Comparison of ENCODE assay signal across 17 cellular contexts in genomic region chr10:97766996-97767924, GRCh38. TPM values are rescaled to one million over a fixed set of nuclear protein-coding genes. Genes with fewer than 3 reads are reported as not detected.
DNase-seq lines count a peak whose midpoint lies in the region; FAIRE-seq and TF ChIP-seq lines count a peak whose summit lies in the region.
"Had no signal": no experiment of that assay in that cellular context is flagged by ENCODE, and none has a peak within 500 bp of the region (broad histone marks: within the 10 kb centered on the region; RNA-seq: fewer than 3 reads in every experiment).

No MANE protein-coding gene starts in this region.

- H3K9me3 ChIP-seq in astrocyte (ENCODE audit: insufficient read depth, low read depth, low read length) (no peaks in the 10 kb centered on the region), osteoblast (ENCODE audit: low read depth, low read length) (no peaks in the 10 kb centered on the region)
- H3K9me3 ChIP-seq: BLaER1 treated with 17β-estradiol and CSF1 and Interleukin-3, amounts not matched to agents 10 nM and 100 nM had no signal

- H3K4me2 ChIP-seq in astrocyte (ENCODE audit: low read length) (no peak overlapping the region), osteoblast (ENCODE audit: insufficient read depth, low read length) (no peak overlapping the region)
- H3K4me2 ChIP-seq: BLaER1 treated with 17β-estradiol and CSF1 and Interleukin-3, amounts not matched to agents 10 nM and 100 nM had no signal

- H3K4me1 Mint-ChIP-seq in astrocyte (ENCODE audit: low read depth, unreplicated experiment) (peaks cover 19% of the 10 kb centered on the region), CD14-positive monocyte (peaks cover 29% of the 10 kb centered on the region)

- H3K36me3 ChIP-seq in astrocyte (ENCODE audit: insufficient read depth, low read length) (no peaks in the 10 kb centered on the region), osteoblast (ENCODE audit: insufficient read depth, low read length) (peaks cover under 1% of the 10 kb centered on the region)

- no peak overlapping the region for H3K9ac ChIP-seq in astrocyte (ENCODE audit: low read length)
- H3K9ac ChIP-seq: BLaER1 treated with 17β-estradiol and CSF1 and Interleukin-3, amounts not matched to agents 10 nM and 100 nM; GM23248 had no signal

- H3K79me2 ChIP-seq in astrocyte (ENCODE audit: insufficient read depth, low read length) = no peaks in the 10 kb centered on the region
- no peaks in the 10 kb centered on the region for H3K79me2 ChIP-seq in osteoblast (ENCODE audit: insufficient read depth, low read length)

- H3K27me3 Mint-ChIP-seq in astrocyte (ENCODE audit: low read depth, unreplicated experiment) = peaks cover 39% of the 10 kb centered on the region
- peaks cover 23 to 30% (median 28%) of the 10 kb centered on the region in 3 donors for H3K27me3 Mint-ChIP-seq in CD14-positive monocyte (ENCODE audit: low read depth in 3 of 3)

- H3K4me3 Mint-ChIP-seq in astrocyte (ENCODE audit: unreplicated experiment) (no peak overlapping the region), CD14-positive monocyte (no peak overlapping the region)
- H3K4me3 Mint-ChIP-seq: CD4-positive, alpha-beta T cell had no signal

- H4K20me1 ChIP-seq in astrocyte (ENCODE audit: insufficient read depth, low read length) = peaks cover 19% of the 10 kb centered on the region
- peaks cover 9% of the 10 kb centered on the region for H4K20me1 ChIP-seq in osteoblast (ENCODE audit: insufficient read depth, low read length)

- H3K9me3 Mint-ChIP-seq in astrocyte (ENCODE audit: unreplicated experiment) (peaks cover 9% of the 10 kb centered on the region), CD14-positive monocyte (peaks cover 0 to 7% (median 2%) of the 10 kb centered on the region in 7 donors)
- H3K9me3 Mint-ChIP-seq: CD4-positive, alpha-beta T cell had no signal

- H3K36me3 Mint-ChIP-seq in astrocyte (ENCODE audit: low read depth, unreplicated experiment) (peaks cover 26% of the 10 kb centered on the region), CD14-positive monocyte (peaks cover 3 to 5% of the 10 kb centered on the region in 2 donors)

- no peak overlapping the region for H3K27ac ChIP-seq in astrocyte (ENCODE audit: low read depth, low read length)
- H3K27ac ChIP-seq in osteoblast (ENCODE audit: low read depth, low read length) = no peak overlapping the region
- H3K27ac ChIP-seq: 22Rv1; BLaER1 treated with 17β-estradiol and CSF1 and Interleukin-3, amounts not matched to agents 10 nM and 100 nM; GM23248; HL-60 had no signal

- H3K4me1 ChIP-seq in astrocyte (ENCODE audit: insufficient read depth, low read length) (peaks cover 3% of the 10 kb centered on the region), osteoblast (ENCODE audit: insufficient read depth, low read length) (no peaks in the 10 kb centered on the region)

- no peak overlapping the region for H2AFZ ChIP-seq in astrocyte (ENCODE audit: low read depth, low read length)
- H2AFZ ChIP-seq in osteoblast (ENCODE audit: low read length) = no peak overlapping the region
- H2AFZ ChIP-seq: GM23248 had no signal

- TF ChIP-seq CTCF in astrocyte (IDR thresholded peaks at IDR 0.05; ENCODE audit: insufficient read depth, low read depth, low read length) (no peak), osteoblast (IDR thresholded peaks at IDR 0.05; ENCODE audit: extremely low read depth, low read depth, low read length) (no peak), CD14-positive monocyte (IDR thresholded peaks at IDR 0.05) (no peak)

- DNase-seq in NCI-H510A treated with DMSO at 0.1 percent for 48 hours (lab: John Stamatoyannopoulos, UW) (peak; percentile 32), NCI-H510A (lab: John Stamatoyannopoulos, UW) (no peak), 8988T (peak; percentile 20), astrocyte (ENCODE audit: low read depth) (no peak), osteoblast (ENCODE audit: insufficient read length, low spot score, missing footprints) (peak; percentile 84), NCI-H345 (lab: John Stamatoyannopoulos, UW) (no peak), NK-92 (lab: John Stamatoyannopoulos, UW; ENCODE audit: unreplicated experiment) (no peak), CD14-positive monocyte (ENCODE audit: low spot score) (no peak)
- DNase-seq: ACHN; Calu3; CD4-positive, alpha-beta T cell; DMS 273 treated with DMSO at 0.1 percent for 48 hours; GM23248 had no signal

- H3K27me3 ChIP-seq in astrocyte (ENCODE audit: insufficient read depth, low read length) (peaks cover 15% of the 10 kb centered on the region), osteoblast (ENCODE audit: insufficient read depth, low read length) (peaks cover 25% of the 10 kb centered on the region)

- intact Hi-C loops in CD14-positive monocyte (cut with micrococcal nuclease) = no loop called here

- H3K27ac Mint-ChIP-seq in astrocyte (ENCODE audit: unreplicated experiment) (peak overlapping the region; percentile 5), CD14-positive monocyte (no peak overlapping the region)
- H3K27ac Mint-ChIP-seq: CD4-positive, alpha-beta T cell had no signal

- no peak for FAIRE-seq in astrocyte (lab: Jason Lieb, UNC)
- FAIRE-seq: H54 had no signal

- H3K4me3 ChIP-seq in astrocyte (ENCODE audit: insufficient read depth, low read depth, low read length) (no peak overlapping the region), osteoblast (ENCODE audit: insufficient read depth, low read length) (no peak overlapping the region)
- H3K4me3 ChIP-seq: BLaER1 treated with 17β-estradiol and CSF1 and Interleukin-3, amounts not matched to agents 10 nM and 100 nM; GM23248 had no signal

RNA-seq across cellular contexts. Expression of gene SFRP5, which starts 4.5 kb away (rescaled TPM):
- total RNA-seq in astrocyte (0.14 and 0.16 TPM in 2 replicates), osteoblast (not detected in 2 replicates)
- polyA plus RNA-seq in CD14-positive monocyte = not detected
- total RNA-seq: CD4-positive, alpha-beta T cell; GM23248 had no signal
- polyA plus RNA-seq: GM23248 had no signal

RNA-seq across cellular contexts. Expression of gene ZFYVE27, which starts 30.3 kb away (rescaled TPM):
- total RNA-seq in astrocyte (31.3 and 32.8 TPM in 2 replicates), osteoblast (16.5 and 19.9 TPM in 2 replicates)
- polyA plus RNA-seq in CD14-positive monocyte = 1 to 10 TPM; 6.2 to 9.7 TPM

RNA-seq across cellular contexts. Expression of gene MARVELD1, which starts 53.7 kb away (rescaled TPM):
- total RNA-seq in astrocyte (69.7 and 79.2 TPM in 2 replicates), osteoblast (56.6 and 57.5 TPM in 2 replicates)
- 1 to 10 TPM; 3.7 to 9.2 TPM for polyA plus RNA-seq in CD14-positive monocyte

Comparison
In these comparisons a context has a peak if more than half of its experiments do, and no peak if none do; other contexts are left out.
1. DNase-seq: peak in NCI-H510A treated with DMSO at 0.1 percent for 48 hours (single experiment), 8988T (single experiment) and osteoblast (single experiment); none in NCI-H510A (single experiment), astrocyte (single experiment), NCI-H345 (single experiment), NK-92 (single experiment) and CD14-positive monocyte (single experiment).